In the genomic region with DNA sequence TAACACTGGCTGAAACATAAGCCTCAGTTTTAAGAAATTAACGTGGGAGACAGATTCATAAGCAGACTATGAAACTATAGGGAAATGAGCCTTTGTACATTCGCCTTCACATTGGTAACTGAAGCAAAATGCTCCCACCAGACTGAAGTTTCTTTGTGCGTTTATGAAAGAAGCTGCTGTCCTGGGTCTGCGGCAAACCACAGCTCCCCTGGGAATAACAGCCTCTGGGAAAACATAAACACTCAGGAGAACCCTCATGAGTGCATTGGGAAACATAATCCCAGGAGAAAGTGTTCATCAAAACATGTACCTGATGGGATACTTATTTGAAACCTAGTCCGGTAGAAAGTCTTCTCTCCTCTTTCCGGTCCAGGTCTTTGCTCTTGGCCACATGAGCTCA, we compare ENCODE assay signal across 23 cellular contexts.
"Had no signal": no experiment of that assay in that cellular context is flagged by ENCODE, and none has a peak within 500 bp of the region (broad histone marks: within the 10 kb centered on the region; RNA-seq: fewer than 3 reads in every experiment).

No MANE protein-coding gene starts in this region.

- H3K9me3 ChIP-seq: Peyer's patch had no signal

- DNase-seq: activated CD4-positive, alpha-beta T cell treated with anti-CD3 and anti-CD28 coated beads for 48 hours; activated CD4-positive, alpha-beta T cell treated with anti-CD3 and anti-CD28 coated beads, Interleukin-2, amount 50 U/mL, for 4 hours; activated CD4-positive, CD25-positive, alpha-beta regulatory T cell treated with anti-CD3 and anti-CD28 coated beads, Interleukin-2, amount 50 U/mL, for 72 hours; activated CD8-positive, alpha-beta memory T cell treated with anti-CD3 and anti-CD28 coated beads, Interleukin-2, amount 10 ng/mL, durations not matched to agents 7 days and 5 days; activated gamma-delta T cell; activated naive CD4-positive, alpha-beta T cell treated with anti-CD3 and anti-CD28 coated beads for 36 hours; activated T-cell treated with anti-CD3 and anti-CD28 coated beads for 4 hours; activated T-cell treated with anti-CD3 and anti-CD28 coated beads, Interleukin-2, amount 50 U/mL, for 48 hours; amygdala; Karpas-422; MM.1S; NCI-H1105 treated with DMSO at 0.1 percent for 48 hours; NCI-H1436 treated with DMSO at 0.1 percent for 48 hours; NCI-H2081; NCI-H524; NCI-H774; Peyer's patch; SHP77; T-helper 17 cell; T-helper 9 cell had no signal

- H3K27me3 ChIP-seq: Peyer's patch had no signal

- H3K4me3 ChIP-seq: K562, Peyer's patch had no signal

- H3K36me3 ChIP-seq: Peyer's patch had no signal

- ATAC-seq: activated CD8-positive, alpha-beta memory T cell treated with anti-CD3 and anti-CD28 coated beads, Interleukin-2, amount 10 ng/mL, durations not matched to agents 7 days and 5 days; activated T-helper 17 cell treated with anti-CD3 and anti-CD28 coated beads, Interleukin-2, amount 50 U/mL, for 72 hours; K562; T-helper 17 cell; WTC11 had no signal

- H3K27ac ChIP-seq: Peyer's patch had no signal
